Comparison of ENCODE assay signal across 8 cellular contexts in genomic region chr11:789951-790350, GRCh38. TPM values are rescaled to one million over a fixed set of nuclear protein-coding genes. Genes with fewer than 3 reads are reported as not detected.
DNase-seq lines count a peak whose midpoint lies in the region; ATAC-seq and TF ChIP-seq lines count a peak whose summit lies in the region.

TSS of gene CEND1 (minus strand) at chr11:790090. CDS start at chr11:788576, 1,514 bp downstream.

- H3K9me3 Mint-ChIP-seq in WTC11, result no peaks in the 10 kb centered on the region
- H3K9me3 Mint-ChIP-seq in CD4-positive, alpha-beta memory T cell, result peaks cover 0 to 1% (median 0%) of the 10 kb centered on the region in 8 donors

- H3K4me1 ChIP-seq in CD4-positive, alpha-beta memory T cell (ENCODE audit: insufficient read depth, low read length), result peaks cover 10% of the 10 kb centered on the region

- no peaks in the 10 kb centered on the region for H3K9me3 ChIP-seq in CD4-positive, alpha-beta memory T cell (ENCODE audit: control insufficient read depth in 1 of 2, low read length in 2 of 2)

- no peak within 1 kb of the TSS for H3K27ac ChIP-seq in CD4-positive, alpha-beta memory T cell (ENCODE audit: low read depth, low read length)

- H3K27ac Mint-ChIP-seq in WTC11, result no peak within 1 kb of the TSS
- no peak within 1 kb of the TSS for H3K27ac Mint-ChIP-seq in CD4-positive, alpha-beta memory T cell

- H3K36me3 ChIP-seq in CD4-positive, alpha-beta memory T cell (ENCODE audit: insufficient read depth, low read length), result peaks cover 12% of the 10 kb centered on the region

- peak; percentile 49 for DNase-seq in activated naive CD4-positive, alpha-beta T cell treated with Interleukin-2 at 50 U/mL for 16 hours
- no peak for DNase-seq in activated naive CD4-positive, alpha-beta T cell (lab: John Stamatoyannopoulos, UW)
- DNase-seq in WTC11 (ENCODE audit: low spot score) (peak; percentile 62), fibroblast of the aortic adventitia (ENCODE audit: low read depth) (peak; percentile 57)
- peak; percentile 31 for DNase-seq in stimulated activated CD8-positive, alpha-beta memory T cell treated with anti-CD3 and anti-CD28 coated beads, Interleukin-15, amount 100 ng/mL, for 24 hours (ENCODE audit: low read depth)
- DNase-seq in CD4-positive, alpha-beta memory T cell, result no peak

- peaks cover 9% of the 10 kb centered on the region; the same call in 1 of the 2 replicates for H3K4me1 Mint-ChIP-seq in WTC11
- peaks cover under 1 to 6% (median 2%) of the 10 kb centered on the region in 4 donors for H3K4me1 Mint-ChIP-seq in CD4-positive, alpha-beta memory T cell

- TF ChIP-seq CTCF in WTC11 (IDR thresholded peaks at IDR 0.05) (no peak), fibroblast of the aortic adventitia (IDR thresholded peaks at IDR 0.05; ENCODE audit: insufficient read depth, low read length) (no peak)

- peaks cover 4% of the 10 kb centered on the region for H3K27me3 ChIP-seq in CD4-positive, alpha-beta memory T cell (ENCODE audit: insufficient read depth, low read length)

- H3K4me3 Mint-ChIP-seq in WTC11, result no peak within 1 kb of the TSS; the same call in 1 of the 2 replicates
- H3K4me3 Mint-ChIP-seq in CD4-positive, alpha-beta memory T cell, result peak within 1 kb of the TSS in 1 of 8 donors; percentile 53

- intact Hi-C loops in CD4-positive, alpha-beta memory T cell (cut with micrococcal nuclease), result no loop called here

- CTCF ChIA-PET in WTC11 (lab: Charles Lee), result interaction anchor here (0.6 to 2.5 kb wide), 12 partner anchors 13 to 354 kb away, joined by 3 to 9 read pairs (median 3); partner anchors contain the start of gene PHRF1
- CTCF ChIA-PET in CD4-positive, alpha-beta memory T cell (lab: Charles Lee; ENCODE audit: partially characterized antibody), result no interaction called here

- H3K36me3 Mint-ChIP-seq in WTC11, result no peaks in the 10 kb centered on the region
- H3K36me3 Mint-ChIP-seq in CD4-positive, alpha-beta memory T cell, result peaks cover 0 to 5% of the 10 kb centered on the region in 2 donors

- H3K27me3 Mint-ChIP-seq in WTC11 (ENCODE audit: low read depth), result no peaks in the 10 kb centered on the region
- H3K27me3 Mint-ChIP-seq in CD4-positive, alpha-beta memory T cell, result no peaks in the 10 kb centered on the region

- POLR2A ChIA-PET in WTC11 (lab: Charles Lee), result interaction anchor here (0.7 to 1.4 kb wide), 7 partner anchors 9 to 63 kb away, joined by 3 to 10 read pairs (median 3); partner anchors contain the start of genes RPLP2 and TSPAN4
- POLR2A ChIA-PET in CD4-positive, alpha-beta memory T cell (lab: Charles Lee; ENCODE audit: partially characterized antibody), result interaction anchor here (1.5 kb wide), 1 partner anchor 14 kb away, joined by 4 read pairs; no protein-coding TSS in a partner anchor

- ATAC-seq in WTC11 (peak; percentile 13), HG03571 (IDR thresholded peaks at IDR 0.05; ENCODE audit: unreplicated experiment) (no peak), GM21723 (IDR thresholded peaks at IDR 0.05; ENCODE audit: unreplicated experiment) (no peak)

- peak within 1 kb of the TSS; percentile 57 for H3K4me3 ChIP-seq in fibroblast of the aortic adventitia (ENCODE audit: low read depth, low read length)
- H3K4me3 ChIP-seq in CD4-positive, alpha-beta memory T cell (ENCODE audit: low read length in 2 of 2), result no peak within 1 kb of the TSS

TF ChIP-seq in WTC11, 78 proteins besides CTCF, POLR2A, EP300 and RAD21:
- TF ChIP-seq SP1 (CRISPR knock-in tag; conservative IDR thresholded peaks at IDR 0.05) (peak; percentile 66), ZNF121 (CRISPR knock-in tag; IDR thresholded peaks at IDR 0.05) (0 out of 2 replicates have a peak, but pooled peaks have one; percentile 56), MXD4 (CRISPR knock-in tag; IDR thresholded peaks at IDR 0.05; ENCODE audit: borderline replicate concordance) (no peak), ZNF512 (CRISPR knock-in tag; IDR thresholded peaks at IDR 0.05; ENCODE audit: borderline replicate concordance) (no peak), MYBL2 (CRISPR knock-in tag; IDR thresholded peaks at IDR 0.05) (no peak), GABPB1 (CRISPR knock-in tag; IDR thresholded peaks at IDR 0.05) (no peak), ZBTB21 (CRISPR knock-in tag; IDR thresholded peaks at IDR 0.05; ENCODE audit: borderline replicate concordance) (no peak), NR2C2 (CRISPR knock-in tag; IDR thresholded peaks at IDR 0.05) (no peak), HMGXB4 (CRISPR knock-in tag; IDR thresholded peaks at IDR 0.05) (no peak)

RNA-seq across cellular contexts. Expression of gene CEND1, which starts in this region (rescaled TPM):
- total RNA-seq in WTC11 (2021) (2.0 to 3.1 TPM (median 2.7 TPM) in 3 replicates), fibroblast of the aortic adventitia (ENCODE audit: low replicate concordance) (0.65 and 1.2 TPM in 2 replicates)
- under 1 TPM in 1 of 2 experiments, not detected in 1; 0.19 TPM for total RNA-seq in CD4-positive, alpha-beta memory T cell
- not detected for polyA plus RNA-seq in CD4-positive, alpha-beta memory T cell

Comparison
In these comparisons a context has a peak if more than half of its experiments do, and no peak if none do; other contexts are left out.
1. DNase-seq: peak in activated naive CD4-positive, alpha-beta T cell treated with Interleukin-2 at 50 U/mL for 16 hours (single experiment), WTC11 (single experiment), fibroblast of the aortic adventitia (single experiment) and stimulated activated CD8-positive, alpha-beta memory T cell treated with anti-CD3 and anti-CD28 coated beads, Interleukin-15, amount 100 ng/mL, for 24 hours (single experiment); none in activated naive CD4-positive, alpha-beta T cell (0 of 4) and CD4-positive, alpha-beta memory T cell (0 of 5).